1 cellular context compared by ENCODE assay signal in the genomic region with DNA sequence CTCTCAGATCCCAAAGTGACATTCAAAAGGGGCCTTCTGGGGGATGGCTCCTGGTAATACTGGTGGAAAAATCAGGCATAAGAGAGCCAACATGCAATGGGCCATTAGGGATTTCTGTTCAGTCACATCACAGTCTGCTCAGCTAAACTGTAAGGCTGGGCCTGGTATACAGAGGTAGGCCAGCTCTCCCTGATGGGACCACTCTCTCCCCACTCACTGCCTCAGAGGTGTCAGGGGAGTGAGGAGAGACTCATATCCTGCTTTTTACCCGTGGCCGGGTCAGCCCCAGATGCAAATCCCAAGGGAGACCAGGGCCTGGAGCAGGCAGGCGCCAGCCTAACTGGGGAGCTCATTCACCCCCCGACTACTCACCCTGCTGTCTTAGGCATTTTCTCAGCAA.
TF ChIP-seq lines count a peak whose summit lies in the region.

No MANE protein-coding gene starts in this region.

TF ChIP-seq in H1, 55 proteins besides CTCF, POLR2A, EP300 and RAD21:
- TF ChIP-seq BRCA1 (IDR thresholded peaks at IDR 0.05; ENCODE audit: low read depth, low read length), result no peak
- no peak for TF ChIP-seq RXRA (IDR thresholded peaks at IDR 0.05; ENCODE audit: insufficient read depth, low read depth, low read length)
- TF ChIP-seq HDAC2 (IDR thresholded peaks at IDR 0.05; ENCODE audit: borderline replicate concordance in 1 of 2, low read depth in 2 of 2, low read length in 2 of 2), result no peak
- TF ChIP-seq MAX (IDR thresholded peaks at IDR 0.05), result no peak
- TF ChIP-seq POLR2AphosphoS5 (IDR thresholded peaks at IDR 0.05; ENCODE audit: low read depth, low read length), result no peak
